In genomic region chr10:52314007-52314821, GRCh38 we compare ENCODE assay signal across 9 cellular contexts. TPM values are rescaled to one million over a fixed set of nuclear protein-coding genes. Genes with fewer than 3 reads are reported as not detected.
DNase-seq lines count a peak whose midpoint lies in the region; TF ChIP-seq lines count a peak whose summit lies in the region.
"Had no signal": no experiment of that assay in that cellular context is flagged by ENCODE, and none has a peak within 500 bp of the region (broad histone marks: within the 10 kb centered on the region; RNA-seq: fewer than 3 reads in every experiment).

Gene DKK1 (plus strand): TSS chr10:52314281. CDS start chr10:52314435, 154 bp downstream.

- no peak within 1 kb of the TSS for H3K27ac ChIP-seq in coronary artery

- peak; percentile 80 for DNase-seq in Daoy (ENCODE audit: low read depth)
- peak; percentile 76 for DNase-seq in HCEC 1CT
- DNase-seq in RPMI8226: peak; percentile 44
- no peak for DNase-seq in coronary artery (ENCODE audit: low spot score)
- DNase-seq in kidney tubule cell (ENCODE audit: low spot score): peak; percentile 75
- peak; percentile 10 for DNase-seq in stimulated activated CD4-positive, alpha-beta T cell treated with anti-CD3 and anti-CD28 coated beads, Interleukin-4, amount 100 ng/mL, for 24 hours
- DNase-seq in activated effector memory CD4-positive, alpha-beta T cell treated with anti-CD3 and anti-CD28 coated beads, Interleukin-2, amount 50 U/mL, for 16 hours: no peak
- DNase-seq in NCI-H1694 (lab: John Stamatoyannopoulos, UW): no peak

- peak within 1 kb of the TSS; percentile 73 for H3K4me3 ChIP-seq in coronary artery

- no peak for TF ChIP-seq CTCF in coronary artery (IDR thresholded peaks at IDR 0.05)

RNA-seq across cellular contexts. Expression of gene DKK1, which starts in this region (rescaled TPM):
- total RNA-seq in Daoy (2014; rRNA removed; shearing (Covaris generic)): 39.8 and 44.7 TPM in 2 replicates
- total RNA-seq: activated CD8-positive, alpha-beta memory T cell treated with anti-CD3 and anti-CD28 coated beads for 36 hours had no signal

Comparison
In these comparisons a context has a peak if more than half of its experiments do, and no peak if none do; other contexts are left out.
1. DNase-seq: peak in Daoy (single experiment), HCEC 1CT (single experiment), RPMI8226 (single experiment), kidney tubule cell (single experiment) and stimulated activated CD4-positive, alpha-beta T cell treated with anti-CD3 and anti-CD28 coated beads, Interleukin-4, amount 100 ng/mL, for 24 hours (single experiment); none in coronary artery (single experiment), activated effector memory CD4-positive, alpha-beta T cell treated with anti-CD3 and anti-CD28 coated beads, Interleukin-2, amount 50 U/mL, for 16 hours (single experiment) and NCI-H1694 (single experiment).